ENCODE assay signal across 8 cellular contexts in the genomic region with DNA sequence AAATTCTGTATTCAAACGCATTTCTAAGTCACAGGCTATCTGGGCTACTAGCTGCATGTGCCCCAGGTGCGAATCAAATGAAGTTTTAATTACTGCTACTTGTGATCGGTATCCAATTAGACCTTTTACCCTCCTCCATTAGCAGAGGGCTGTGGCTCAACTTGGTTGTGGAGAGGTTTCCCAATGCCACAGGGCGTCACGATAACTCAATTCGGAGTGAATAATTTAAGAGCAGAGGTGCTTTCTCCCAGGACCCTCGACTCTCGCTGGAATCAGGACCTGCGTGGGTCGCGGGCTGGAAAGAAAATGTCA. TPM values are rescaled to one million over a fixed set of nuclear protein-coding genes. Genes with fewer than 3 reads are reported as not detected.
DNase-seq lines count a peak whose midpoint lies in the region; ATAC-seq and TF ChIP-seq lines count a peak whose summit lies in the region.

No MANE protein-coding gene starts in this region.

- no peak overlapping the region for H3K27ac ChIP-seq in SK-N-MC

- H3K9ac ChIP-seq in SK-N-MC (ENCODE audit: insufficient read length): peak overlapping the region; percentile 94

- no peaks in the 10 kb centered on the region for H3K9me3 ChIP-seq in SK-N-MC (ENCODE audit: low read depth, low read length)

- H3K27ac Mint-ChIP-seq in activated CD4-positive, alpha-beta T cell treated with anti-CD3 and anti-CD28 coated beads, Interleukin-2, amount 10 ng/mL, durations not matched to agents 24 days and 14 days: peak overlapping the region; percentile 97

- peaks cover 51% of the 10 kb centered on the region for H3K4me1 Mint-ChIP-seq in activated CD4-positive, alpha-beta T cell treated with anti-CD3 and anti-CD28 coated beads, Interleukin-2, amount 10 ng/mL, durations not matched to agents 24 days and 14 days

- H3K9me3 Mint-ChIP-seq in activated CD4-positive, alpha-beta T cell treated with anti-CD3 and anti-CD28 coated beads, Interleukin-2, amount 10 ng/mL, durations not matched to agents 24 days and 14 days: peaks cover 4% of the 10 kb centered on the region

- peaks cover 6% of the 10 kb centered on the region for H3K36me3 Mint-ChIP-seq in activated CD4-positive, alpha-beta T cell treated with anti-CD3 and anti-CD28 coated beads, Interleukin-2, amount 10 ng/mL, durations not matched to agents 24 days and 14 days (ENCODE audit: low read depth)

- H3K4me3 ChIP-seq in SK-N-MC (peak overlapping the region; percentile 99), fibroblast of villous mesenchyme (ENCODE audit: low read depth, low read length) (peak overlapping the region; percentile 84)

- H3K27me3 Mint-ChIP-seq in activated CD4-positive, alpha-beta T cell treated with anti-CD3 and anti-CD28 coated beads, Interleukin-2, amount 10 ng/mL, durations not matched to agents 24 days and 14 days: no peaks in the 10 kb centered on the region

- no peak for DNase-seq in activated CD4-positive, alpha-beta T cell treated with anti-CD3 and anti-CD28 coated beads, Interleukin-2, amount 10 ng/mL, durations not matched to agents 24 days and 14 days
- no peak for DNase-seq in activated CD4-positive, alpha-beta T cell treated with anti-CD3 and anti-CD28 coated beads for 48 hours
- DNase-seq in SK-N-MC (ENCODE audit: low read depth, low spot score): no peak
- no peak for DNase-seq in fibroblast of villous mesenchyme (ENCODE audit: low read depth)
- DNase-seq in putamen (ENCODE audit: low spot score): peak; percentile 33
- no peak for DNase-seq in iPS-NIHi7 (ENCODE audit: extremely low spot score)
- DNase-seq in globus pallidus (ENCODE audit: low spot score): no peak

- peak; percentile 13 for ATAC-seq in HG02981 (IDR thresholded peaks at IDR 0.05; ENCODE audit: unreplicated experiment)

- TF ChIP-seq CTCF in fibroblast of villous mesenchyme (IDR thresholded peaks at IDR 0.05; ENCODE audit: insufficient read depth, low read depth, low read length): no peak

- intact Hi-C loops in activated CD4-positive, alpha-beta T cell treated with anti-CD3 and anti-CD28 coated beads, Interleukin-2, amount 10 ng/mL, durations not matched to agents 24 days and 14 days (cut with micrococcal nuclease): loop anchor here (1.0 to 10.0 kb wide), 4 partner anchors 39 to 1960 kb away; partner anchors contain the start of genes KCNK5, NFYA and OARD1

- H3K4me3 Mint-ChIP-seq in activated CD4-positive, alpha-beta T cell treated with anti-CD3 and anti-CD28 coated beads, Interleukin-2, amount 10 ng/mL, durations not matched to agents 24 days and 14 days: peak overlapping the region; percentile 87

- peaks cover 13% of the 10 kb centered on the region for H3K36me3 ChIP-seq in SK-N-MC (ENCODE audit: insufficient read depth, low read length)

RNA-seq across cellular contexts. Expression of gene SAYSD1, which starts 0.6 kb away (rescaled TPM):
- 13.7 and 14.8 TPM in 2 replicates for total RNA-seq in activated CD4-positive, alpha-beta T cell treated with anti-CD3 and anti-CD28 coated beads, Interleukin-2, amount 10 ng/mL, durations not matched to agents 24 days and 14 days
- total RNA-seq in fibroblast of villous mesenchyme: 14.2 and 17.7 TPM in 2 replicates
